ENCODE assay signal across 12 cellular contexts in the genomic region with DNA sequence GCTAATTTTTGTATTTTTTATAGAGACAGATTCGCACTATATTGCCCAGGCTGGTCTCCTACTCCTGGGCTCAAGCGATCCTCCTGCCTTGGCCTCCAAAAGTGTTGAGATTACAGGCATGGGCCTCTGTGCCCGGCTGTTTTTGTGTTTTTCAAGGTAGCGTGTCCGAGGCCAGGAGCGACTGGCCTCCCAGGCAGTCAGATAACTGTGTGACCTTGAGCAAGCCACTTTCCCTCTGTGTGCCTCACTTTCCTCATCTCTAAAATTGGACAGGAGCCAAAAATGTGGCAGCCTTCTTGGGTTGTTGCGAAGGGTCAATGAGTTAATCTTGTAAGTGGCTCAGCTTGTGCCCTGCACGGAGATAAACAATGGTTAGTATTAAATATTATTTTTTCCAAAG. TPM values are rescaled to one million over a fixed set of nuclear protein-coding genes. Genes with fewer than 3 reads are reported as not detected.
DNase-seq lines count a peak whose midpoint lies in the region; TF ChIP-seq lines count a peak whose summit lies in the region.
"Had no signal": no experiment of that assay in that cellular context is flagged by ENCODE, and none has a peak within 500 bp of the region (broad histone marks: within the 10 kb centered on the region; RNA-seq: fewer than 3 reads in every experiment).

No MANE protein-coding gene starts in this region.

- WGBS in trophoblast cell (ENCODE audit: extremely low coverage, insufficient coverage, insufficient read length) = no CpG with 5 or more reads among the region's 8 CpGs

- no peak for TF ChIP-seq EP300 in Ishikawa (IDR thresholded peaks at IDR 0.05; ENCODE audit: borderline replicate concordance)

- no peak overlapping the region for H3K18ac ChIP-seq in trophoblast cell (ENCODE audit: low read length)

- H3K79me1 ChIP-seq in trophoblast cell (ENCODE audit: low read length) = peaks cover 10% of the 10 kb centered on the region

- no peak overlapping the region for H3K23ac ChIP-seq in trophoblast cell (ENCODE audit: low read length)

- H3K79me2 ChIP-seq in trophoblast cell (ENCODE audit: control insufficient read depth, insufficient read depth, low read length, poor library complexity) = peaks cover 8% of the 10 kb centered on the region

- H3K4me3 ChIP-seq in ascending aorta = peak overlapping the region; percentile 7 to 74
- no peak overlapping the region for H3K4me3 ChIP-seq in trophoblast cell (ENCODE audit: low read depth, low read length)

- H3K27ac ChIP-seq in C4-2B (peak overlapping the region; percentile 40), ascending aorta (peak overlapping the region; percentile 86 to 93), trophoblast cell (ENCODE audit: low read depth, low read length) (no peak overlapping the region)
- H3K27ac ChIP-seq: WERI-Rb-1 had no signal

- H3K14ac ChIP-seq in trophoblast cell (ENCODE audit: low read length) = no peak overlapping the region

- H2BK12ac ChIP-seq in trophoblast cell (ENCODE audit: low read length) = no peak overlapping the region

- no peak overlapping the region for H4K91ac ChIP-seq in trophoblast cell (ENCODE audit: low read depth, low read length)

- no peak overlapping the region for H2AFZ ChIP-seq in trophoblast cell (ENCODE audit: insufficient read depth, low read length, poor library complexity)

- no peak overlapping the region for H4K8ac ChIP-seq in trophoblast cell (ENCODE audit: low read depth, low read length)

- H3K4ac ChIP-seq in trophoblast cell (ENCODE audit: low read depth, low read length) = peak overlapping the region; percentile 39

- no peak for TF ChIP-seq CTCF in C4-2B (conservative IDR thresholded peaks at IDR 0.05)
- TF ChIP-seq CTCF in ascending aorta (IDR thresholded peaks at IDR 0.05) = no peak

- H3K27me3 ChIP-seq in ascending aorta = no peaks in the 10 kb centered on the region
- no peaks in the 10 kb centered on the region for H3K27me3 ChIP-seq in trophoblast cell (ENCODE audit: insufficient read depth, low read length)

- H3K4me1 ChIP-seq in ascending aorta = peaks cover 19 to 34% of the 10 kb centered on the region in 2 donors
- peaks cover 5 to 11% of the 10 kb centered on the region in 2 experiments for H3K4me1 ChIP-seq in trophoblast cell (ENCODE audit: control insufficient read depth in 1 of 2, insufficient read depth in 2 of 2, low read length in 2 of 2)

- H4K12ac ChIP-seq in trophoblast cell (ENCODE audit: low read depth, low read length) = no peak overlapping the region

- H3K36me3 ChIP-seq in ascending aorta = no peaks in the 10 kb centered on the region
- no peaks in the 10 kb centered on the region for H3K36me3 ChIP-seq in trophoblast cell (ENCODE audit: control insufficient read depth in 1 of 2, insufficient read depth in 2 of 2, low read length in 2 of 2)

- H3K9ac ChIP-seq in trophoblast cell (ENCODE audit: low read length) = no peak overlapping the region

- no peak for DNase-seq in ascending aorta (ENCODE audit: low spot score in 2 of 2)
- DNase-seq in trophoblast cell = no peak
- no peak for DNase-seq in SKM-1 treated with dmso at 0.1 percent for 144 hours (lab: John Stamatoyannopoulos, UW; ENCODE audit: unreplicated experiment)
- DNase-seq in stimulated activated naive CD4-positive, alpha-beta T cell treated with Interleukin-2 at 50 U/mL for 16 hours (lab: John Stamatoyannopoulos, UW) = no peak
- DNase-seq in NCI-H2081 (lab: John Stamatoyannopoulos, UW) = no peak
- no peak for DNase-seq in cerebellar cortex (ENCODE audit: low spot score)
- DNase-seq: caudate nucleus, NCI-H526 treated with DMSO at 0.1 percent for 48 hours, occipital lobe, WERI-Rb-1 had no signal

- H3K4me2 ChIP-seq in trophoblast cell (ENCODE audit: low read length) = no peak overlapping the region

- intact Hi-C loops in ascending aorta (cut with DNase I) = loop anchor here (2.0 kb wide), 3 partner anchors 25 to 73 kb away; no protein-coding TSS in a partner anchor

- H2BK120ac ChIP-seq in trophoblast cell (ENCODE audit: insufficient read depth, low read length, poor library complexity) = no peak overlapping the region

- H3K9me3 ChIP-seq in ascending aorta (no peaks in the 10 kb centered on the region), trophoblast cell (ENCODE audit: insufficient read depth, low read depth, low read length) (no peaks in the 10 kb centered on the region)

- no peak overlapping the region for H2AK5ac ChIP-seq in trophoblast cell (ENCODE audit: low read length)

- TF ChIP-seq RAD21 in Ishikawa (IDR thresholded peaks at IDR 0.05; ENCODE audit: low read depth) = no peak

- no peak overlapping the region for H2BK5ac ChIP-seq in trophoblast cell (ENCODE audit: low read depth, low read length, poor library complexity)

TF ChIP-seq in Ishikawa, 13 proteins besides CTCF, POLR2A, EP300 and RAD21:
- no peak for TF ChIP-seq EGR1 (IDR thresholded peaks at IDR 0.05)
- TF ChIP-seq, protein P1, sequence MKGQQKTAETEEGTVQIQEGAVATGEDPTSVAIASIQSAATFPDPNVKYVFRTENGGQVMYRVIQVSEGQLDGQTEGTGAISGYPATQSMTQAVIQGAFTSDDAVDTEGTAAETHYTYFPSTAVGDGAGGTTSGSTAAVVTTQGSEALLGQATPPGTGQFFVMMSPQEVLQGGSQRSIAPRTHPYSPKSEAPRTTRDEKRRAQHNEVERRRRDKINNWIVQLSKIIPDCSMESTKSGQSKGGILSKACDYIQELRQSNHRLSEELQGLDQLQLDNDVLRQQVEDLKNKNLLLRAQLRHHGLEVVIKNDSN (IDR thresholded peaks at IDR 0.05) = no peak
- TF ChIP-seq NFIC (IDR thresholded peaks at IDR 0.05) = peak; percentile 50
- TF ChIP-seq TAF1 (IDR thresholded peaks at IDR 0.05; ENCODE audit: low read depth) = no peak
- no peak for TF ChIP-seq CEBPB (IDR thresholded peaks at IDR 0.05)
- TF ChIP-seq, protein P2, sequence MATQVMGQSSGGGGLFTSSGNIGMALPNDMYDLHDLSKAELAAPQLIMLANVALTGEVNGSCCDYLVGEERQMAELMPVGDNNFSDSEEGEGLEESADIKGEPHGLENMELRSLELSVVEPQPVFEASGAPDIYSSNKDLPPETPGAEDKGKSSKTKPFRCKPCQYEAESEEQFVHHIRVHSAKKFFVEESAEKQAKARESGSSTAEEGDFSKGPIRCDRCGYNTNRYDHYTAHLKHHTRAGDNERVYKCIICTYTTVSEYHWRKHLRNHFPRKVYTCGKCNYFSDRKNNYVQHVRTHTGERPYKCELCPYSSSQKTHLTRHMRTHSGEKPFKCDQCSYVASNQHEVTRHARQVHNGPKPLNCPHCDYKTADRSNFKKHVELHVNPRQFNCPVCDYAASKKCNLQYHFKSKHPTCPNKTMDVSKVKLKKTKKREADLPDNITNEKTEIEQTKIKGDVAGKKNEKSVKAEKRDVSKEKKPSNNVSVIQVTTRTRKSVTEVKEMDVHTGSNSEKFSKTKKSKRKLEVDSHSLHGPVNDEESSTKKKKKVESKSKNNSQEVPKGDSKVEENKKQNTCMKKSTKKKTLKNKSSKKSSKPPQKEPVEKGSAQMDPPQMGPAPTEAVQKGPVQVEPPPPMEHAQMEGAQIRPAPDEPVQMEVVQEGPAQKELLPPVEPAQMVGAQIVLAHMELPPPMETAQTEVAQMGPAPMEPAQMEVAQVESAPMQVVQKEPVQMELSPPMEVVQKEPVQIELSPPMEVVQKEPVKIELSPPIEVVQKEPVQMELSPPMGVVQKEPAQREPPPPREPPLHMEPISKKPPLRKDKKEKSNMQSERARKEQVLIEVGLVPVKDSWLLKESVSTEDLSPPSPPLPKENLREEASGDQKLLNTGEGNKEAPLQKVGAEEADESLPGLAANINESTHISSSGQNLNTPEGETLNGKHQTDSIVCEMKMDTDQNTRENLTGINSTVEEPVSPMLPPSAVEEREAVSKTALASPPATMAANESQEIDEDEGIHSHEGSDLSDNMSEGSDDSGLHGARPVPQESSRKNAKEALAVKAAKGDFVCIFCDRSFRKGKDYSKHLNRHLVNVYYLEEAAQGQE (IDR thresholded peaks at IDR 0.05; ENCODE audit: low read depth) = no peak
- no peak for TF ChIP-seq YY1 (IDR thresholded peaks at IDR 0.05; ENCODE audit: low read depth)
- no peak for TF ChIP-seq ZBTB7A (IDR thresholded peaks at IDR 0.05; ENCODE audit: low read depth)

RNA-seq across cellular contexts. Expression of a gene that starts 2.4 kb away (rescaled TPM):
- total RNA-seq in ascending aorta = 144 TPM
- polyA plus RNA-seq in trophoblast cell (2013) = 15.6 and 16.1 TPM in 2 replicates
